Comparison of ENCODE assay signal across 23 cellular contexts in the genomic region with DNA sequence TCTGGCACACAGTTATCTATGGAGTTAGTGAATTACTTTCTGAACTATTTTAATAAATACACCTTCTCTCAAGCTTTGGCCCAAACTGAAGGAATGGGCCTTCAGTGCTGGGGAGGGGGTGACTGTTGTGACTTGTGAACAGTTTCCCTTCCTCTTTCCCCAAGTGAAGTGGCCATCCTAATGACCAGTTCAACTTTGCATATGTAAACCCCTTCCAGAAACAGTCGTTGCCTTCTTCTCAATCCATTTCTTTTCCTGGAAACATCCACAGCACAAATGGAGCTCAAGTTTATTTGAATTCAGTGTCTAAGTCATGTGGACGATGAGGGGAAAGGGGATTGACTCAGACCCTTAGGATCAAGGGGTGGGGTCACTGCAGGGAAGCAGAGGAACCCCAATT. TPM values are rescaled to one million over a fixed set of nuclear protein-coding genes. Genes with fewer than 3 reads are reported as not detected.
A peak's percentile ranks its signal among the peaks of the same experiment; 100 is the strongest.
DNase-seq lines count a peak whose midpoint lies in the region; ATAC-seq and TF ChIP-seq lines count a peak whose summit lies in the region.
"Had no signal": no experiment of that assay in that cellular context is flagged by ENCODE, and none has a peak within 500 bp of the region (broad histone marks: within the 10 kb centered on the region; RNA-seq: fewer than 3 reads in every experiment).

No MANE protein-coding gene starts in this region.

- no peak for ATAC-seq in activated T-cell treated with anti-CD3 and anti-CD28 coated beads, Interleukin-2, amount 50 U/mL, for 4 hours
- no peak for ATAC-seq in stimulated activated memory B cell treated with anti-CD40 and anti-IgM and Interleukin-4, amounts not matched to agents 10 μg/mL and 1 μg/mL and 100 μg/mL, for 72 hours
- ATAC-seq: activated CD4-positive, alpha-beta T cell treated with anti-CD3 and anti-CD28 coated beads for 36 hours; activated CD8-positive, alpha-beta memory T cell treated with anti-CD3 and anti-CD28 coated beads, Interleukin-2, amount 10 ng/mL, durations not matched to agents 7 days and 5 days; psoas muscle had no signal

- H4K20me1 ChIP-seq in OCI-LY1 (ENCODE audit: insufficient read depth, low read length) = no peaks in the 10 kb centered on the region

- no peak overlapping the region for H2BK5ac ChIP-seq in trophoblast cell (ENCODE audit: low read depth, low read length, poor library complexity)

- WGBS in trophoblast cell (ENCODE audit: extremely low coverage, insufficient coverage, insufficient read length) = no CpG with 5 or more reads among the region's 2 CpGs

- no peak overlapping the region for H3K4ac ChIP-seq in trophoblast cell (ENCODE audit: low read depth, low read length)

- H3K9me3 Mint-ChIP-seq in activated T-cell treated with anti-CD3 and anti-CD28 coated beads, Interleukin-2, amount 50 U/mL, for 24 hours = no peaks in the 10 kb centered on the region
- no peaks in the 10 kb centered on the region for H3K9me3 Mint-ChIP-seq in activated T-cell treated with anti-CD3 and anti-CD28 coated beads, Interleukin-2, amount 50 U/mL, for 4 hours
- H3K9me3 Mint-ChIP-seq in brain = no peaks in the 10 kb centered on the region
- H3K9me3 Mint-ChIP-seq in stimulated activated memory B cell treated with anti-CD40 and anti-IgM and Interleukin-4, amounts not matched to agents 10 μg/mL and 1 μg/mL and 100 μg/mL, for 72 hours = no peaks in the 10 kb centered on the region
- H3K9me3 Mint-ChIP-seq: activated naive CD8-positive, alpha-beta T cell treated with anti-CD3 and anti-CD28 coated beads, Interleukin-2, amount 10 ng/mL, durations not matched to agents 7 days and 5 days had no signal

- H3K36me3 ChIP-seq in OCI-LY1 (ENCODE audit: insufficient read depth, low read length) (no peaks in the 10 kb centered on the region), trophoblast cell (ENCODE audit: control insufficient read depth in 1 of 2, insufficient read depth in 2 of 2, low read length in 2 of 2) (peaks cover 2 to 3% of the 10 kb centered on the region in 2 experiments)
- H3K36me3 ChIP-seq: HAP-1 had no signal

- H3K23ac ChIP-seq in trophoblast cell (ENCODE audit: low read length) = no peak overlapping the region

- H4K12ac ChIP-seq in trophoblast cell (ENCODE audit: low read depth, low read length) = no peak overlapping the region

- H3K18ac ChIP-seq in trophoblast cell (ENCODE audit: low read length) = no peak overlapping the region

- TF ChIP-seq CTCF in OCI-LY1 (IDR thresholded peaks at IDR 0.05; ENCODE audit: low read length) (no peak), brain (conservative IDR thresholded peaks at IDR 0.05) (no peak)

- H4K8ac ChIP-seq in trophoblast cell (ENCODE audit: low read depth, low read length) = no peak overlapping the region

- H3K9me3 ChIP-seq in OCI-LY1 (ENCODE audit: low read length) = no peaks in the 10 kb centered on the region
- H3K9me3 ChIP-seq in trophoblast cell (ENCODE audit: insufficient read depth, low read depth, low read length) = no peaks in the 10 kb centered on the region
- H3K9me3 ChIP-seq: HAP-1, heart left ventricle, psoas muscle had no signal

- H3K27ac Mint-ChIP-seq in activated T-cell treated with anti-CD3 and anti-CD28 coated beads, Interleukin-2, amount 50 U/mL, for 24 hours = peak overlapping the region; percentile 18
- H3K27ac Mint-ChIP-seq in brain = peak overlapping the region in 2 of 5 experiments; percentile 28 to 49
- H3K27ac Mint-ChIP-seq in stimulated activated memory B cell treated with anti-CD40 and anti-IgM and Interleukin-4, amounts not matched to agents 10 μg/mL and 1 μg/mL and 100 μg/mL, for 72 hours = peak overlapping the region; percentile 62

- H3K4me2 ChIP-seq in OCI-LY1 (ENCODE audit: low read length) (peak overlapping the region; percentile 97; the same call in 1 of the 2 replicates), trophoblast cell (ENCODE audit: low read length) (no peak overlapping the region)

- peak overlapping the region; percentile 83; the same call in 1 of the 2 replicates for H3K9ac ChIP-seq in OCI-LY1 (ENCODE audit: low read length)
- no peak overlapping the region for H3K9ac ChIP-seq in trophoblast cell (ENCODE audit: low read length)

- no peaks in the 10 kb centered on the region for H3F3A ChIP-seq in OCI-LY1 (ENCODE audit: insufficient read depth, low read length)

- H3K79me2 ChIP-seq in OCI-LY1 (ENCODE audit: insufficient read depth, low read length) (no peaks in the 10 kb centered on the region), trophoblast cell (ENCODE audit: control insufficient read depth, insufficient read depth, low read length, poor library complexity) (peaks cover 2% of the 10 kb centered on the region)

- no peak overlapping the region for H4K91ac ChIP-seq in trophoblast cell (ENCODE audit: low read depth, low read length)

- no peak overlapping the region for H2AK5ac ChIP-seq in trophoblast cell (ENCODE audit: low read length)

- no peaks in the 10 kb centered on the region for H3K9me2 ChIP-seq in OCI-LY1 (ENCODE audit: low read depth, low read length)

- peaks cover 4% of the 10 kb centered on the region for H3K79me1 ChIP-seq in trophoblast cell (ENCODE audit: low read length)

- H3K4me1 Mint-ChIP-seq in activated T-cell treated with anti-CD3 and anti-CD28 coated beads, Interleukin-2, amount 50 U/mL, for 24 hours (ENCODE audit: low read depth) = peaks cover 25% of the 10 kb centered on the region
- H3K4me1 Mint-ChIP-seq in activated T-cell treated with anti-CD3 and anti-CD28 coated beads, Interleukin-2, amount 50 U/mL, for 4 hours (ENCODE audit: low read depth) = peaks cover 12% of the 10 kb centered on the region
- peaks cover 23% of the 10 kb centered on the region for H3K4me1 Mint-ChIP-seq in brain
- peaks cover 57% of the 10 kb centered on the region for H3K4me1 Mint-ChIP-seq in stimulated activated memory B cell treated with anti-CD40 and anti-IgM and Interleukin-4, amounts not matched to agents 10 μg/mL and 1 μg/mL and 100 μg/mL, for 72 hours

- H2BK120ac ChIP-seq in trophoblast cell (ENCODE audit: insufficient read depth, low read length, poor library complexity) = no peak overlapping the region

- H3K4me1 ChIP-seq in OCI-LY1 (ENCODE audit: insufficient read depth, low read length, severe bottlenecking) = peaks cover 25% of the 10 kb centered on the region
- peaks cover 6 to 13% of the 10 kb centered on the region in 2 experiments for H3K4me1 ChIP-seq in trophoblast cell (ENCODE audit: control insufficient read depth in 1 of 2, insufficient read depth in 2 of 2, low read length in 2 of 2)

- H3K27me3 ChIP-seq in OCI-LY1 (ENCODE audit: insufficient read depth, low read length) (no peaks in the 10 kb centered on the region), trophoblast cell (ENCODE audit: insufficient read depth, low read length) (no peaks in the 10 kb centered on the region)
- H3K27me3 ChIP-seq: heart left ventricle had no signal

- H3K4me3 ChIP-seq in OCI-LY1 (ENCODE audit: low read depth, low read length, poor library complexity, severe bottlenecking) (peak overlapping the region; percentile 86), trophoblast cell (ENCODE audit: low read depth, low read length) (no peak overlapping the region)
- H3K4me3 ChIP-seq: HAP-1 had no signal

- DNase-seq in activated T-cell treated with anti-CD3 and anti-CD28 coated beads, Interleukin-2, amount 50 U/mL, for 24 hours = no peak
- no peak for DNase-seq in activated T-cell treated with anti-CD3 and anti-CD28 coated beads, Interleukin-2, amount 50 U/mL, for 4 hours
- DNase-seq in amygdala (lab: John Stamatoyannopoulos, UW) = no peak
- DNase-seq in trophoblast cell = no peak
- no peak for DNase-seq in activated CD8-positive, alpha-beta memory T cell treated with anti-CD3 and anti-CD28 coated beads for 24 hours
- DNase-seq: activated CD4-positive, alpha-beta T cell treated with anti-CD3 and anti-CD28 coated beads for 36 hours; DMS79; effector CD8-positive, alpha-beta T cell; foreskin fibroblast; heart left ventricle; mammary epithelial cell; NCI-H1092 treated with DMSO at 0.1 percent for 48 hours; NCI-H2081; NCI-H345; SIG-M5 had no signal

- H3K27ac ChIP-seq in OCI-LY1 (ENCODE audit: low read depth, low read length, poor library complexity, severe bottlenecking) (peak overlapping the region; percentile 35), trophoblast cell (ENCODE audit: low read depth, low read length) (no peak overlapping the region)
- H3K27ac ChIP-seq: HL-60, psoas muscle had no signal

- no peak overlapping the region for H2BK12ac ChIP-seq in trophoblast cell (ENCODE audit: low read length)

- no peaks in the 10 kb centered on the region for H3K27me3 Mint-ChIP-seq in activated T-cell treated with anti-CD3 and anti-CD28 coated beads, Interleukin-2, amount 50 U/mL, for 24 hours
- no peaks in the 10 kb centered on the region for H3K27me3 Mint-ChIP-seq in activated T-cell treated with anti-CD3 and anti-CD28 coated beads, Interleukin-2, amount 50 U/mL, for 4 hours (ENCODE audit: low read depth)
- H3K27me3 Mint-ChIP-seq in brain = peaks cover 4% of the 10 kb centered on the region
- no peaks in the 10 kb centered on the region for H3K27me3 Mint-ChIP-seq in stimulated activated memory B cell treated with anti-CD40 and anti-IgM and Interleukin-4, amounts not matched to agents 10 μg/mL and 1 μg/mL and 100 μg/mL, for 72 hours
- H3K27me3 Mint-ChIP-seq: activated CD4-positive, alpha-beta T cell treated with anti-CD3 and anti-CD28 coated beads for 36 hours; activated CD8-positive, alpha-beta memory T cell treated with anti-CD3 and anti-CD28 coated beads, Interleukin-2, amount 10 ng/mL, durations not matched to agents 7 days and 5 days; activated naive CD8-positive, alpha-beta T cell treated with anti-CD3 and anti-CD28 coated beads, Interleukin-2, amount 10 ng/mL, durations not matched to agents 7 days and 5 days had no signal

- H3K14ac ChIP-seq in trophoblast cell (ENCODE audit: low read length) = no peak overlapping the region

- H3K36me3 Mint-ChIP-seq in activated T-cell treated with anti-CD3 and anti-CD28 coated beads, Interleukin-2, amount 50 U/mL, for 24 hours (ENCODE audit: low read depth) = peaks cover 3% of the 10 kb centered on the region
- no peaks in the 10 kb centered on the region for H3K36me3 Mint-ChIP-seq in activated T-cell treated with anti-CD3 and anti-CD28 coated beads, Interleukin-2, amount 50 U/mL, for 4 hours (ENCODE audit: insufficient read depth)
- H3K36me3 Mint-ChIP-seq in brain = peaks cover 5% of the 10 kb centered on the region
- peaks cover 3% of the 10 kb centered on the region for H3K36me3 Mint-ChIP-seq in stimulated activated memory B cell treated with anti-CD40 and anti-IgM and Interleukin-4, amounts not matched to agents 10 μg/mL and 1 μg/mL and 100 μg/mL, for 72 hours

- H2AFZ ChIP-seq in OCI-LY1 (ENCODE audit: low read length) (no peak overlapping the region), trophoblast cell (ENCODE audit: insufficient read depth, low read length, poor library complexity) (no peak overlapping the region)

- H3K4me3 Mint-ChIP-seq in activated T-cell treated with anti-CD3 and anti-CD28 coated beads, Interleukin-2, amount 50 U/mL, for 24 hours = no peak overlapping the region
- no peak overlapping the region for H3K4me3 Mint-ChIP-seq in activated T-cell treated with anti-CD3 and anti-CD28 coated beads, Interleukin-2, amount 50 U/mL, for 4 hours
- H3K4me3 Mint-ChIP-seq in brain = peak overlapping the region in 4 of 5 experiments; percentile 15 to 37 (median 28)
- H3K4me3 Mint-ChIP-seq in stimulated activated memory B cell treated with anti-CD40 and anti-IgM and Interleukin-4, amounts not matched to agents 10 μg/mL and 1 μg/mL and 100 μg/mL, for 72 hours = no peak overlapping the region

RNA-seq across cellular contexts. Expression of a gene that starts 1.3 kb away (rescaled TPM):
- 10 to 100 TPM; 12.6 to 17.0 (median 15.5) TPM for total RNA-seq in activated T-cell treated with anti-CD3 and anti-CD28 coated beads, Interleukin-2, amount 50 U/mL, for 4 hours
- 8.8 TPM for polyA plus RNA-seq in brain (ENCODE audit: insufficient read depth, low read depth, low replicate concordance)
- polyA plus RNA-seq in trophoblast cell (2013) = 9.0 TPM in 2 replicates

RNA-seq across cellular contexts. Expression of a gene that starts 41.7 kb away (rescaled TPM):
- total RNA-seq in activated T-cell treated with anti-CD3 and anti-CD28 coated beads, Interleukin-2, amount 50 U/mL, for 4 hours = 100 to 1,000 TPM; 130 to 133 (median 130) TPM
- polyA plus RNA-seq in brain (ENCODE audit: insufficient read depth, low read depth, low replicate concordance) = 88.2 TPM
- 33.9 and 37.1 TPM in 2 replicates for polyA plus RNA-seq in trophoblast cell (2013)

RNA-seq across cellular contexts. Expression of a gene that starts 57.2 kb away (rescaled TPM):
- total RNA-seq in activated T-cell treated with anti-CD3 and anti-CD28 coated beads, Interleukin-2, amount 50 U/mL, for 4 hours = 10 to 100 TPM; 15.9 to 33.8 (median 26.9) TPM
- 12.8 TPM for polyA plus RNA-seq in brain (ENCODE audit: insufficient read depth, low read depth, low replicate concordance)
- 56.9 and 57.3 TPM in 2 replicates for polyA plus RNA-seq in trophoblast cell (2013)

Comparison
In these comparisons a context has a peak if more than half of its experiments do, and no peak if none do; other contexts are left out.
1. H3K4me3 Mint-ChIP-seq: peak in brain (4 of 5); none in activated T-cell treated with anti-CD3 and anti-CD28 coated beads, Interleukin-2, amount 50 U/mL, for 24 hours (single experiment), activated T-cell treated with anti-CD3 and anti-CD28 coated beads, Interleukin-2, amount 50 U/mL, for 4 hours (single experiment) and stimulated activated memory B cell treated with anti-CD40 and anti-IgM and Interleukin-4, amounts not matched to agents 10 μg/mL and 1 μg/mL and 100 μg/mL, for 72 hours (single experiment).